Comparison of ENCODE assay signal across 17 cellular contexts in the genomic region with DNA sequence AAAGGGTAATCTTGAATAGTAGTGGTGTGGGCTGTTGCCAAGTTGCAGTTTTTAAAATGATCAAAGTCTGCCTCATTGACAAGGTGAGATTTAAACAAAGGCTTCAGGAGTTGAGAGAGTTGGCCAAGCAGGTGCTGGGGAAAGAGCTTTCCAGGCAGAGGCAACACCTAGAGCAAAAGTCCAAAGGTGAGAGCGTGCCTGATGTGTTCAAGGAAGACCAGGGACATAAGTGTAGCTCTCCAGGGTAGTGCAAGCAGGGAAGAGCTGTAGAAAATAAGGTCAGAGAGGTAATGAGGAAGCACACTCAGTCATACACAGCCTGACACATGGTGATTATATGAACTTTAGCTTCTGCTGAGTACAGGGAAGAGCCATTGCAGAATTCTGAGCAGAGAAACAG.
DNase-seq lines count a peak whose midpoint lies in the region; ATAC-seq and TF ChIP-seq lines count a peak whose summit lies in the region.
"Had no signal": no experiment of that assay in that cellular context is flagged by ENCODE, and none has a peak within 500 bp of the region (broad histone marks: within the 10 kb centered on the region; RNA-seq: fewer than 3 reads in every experiment).

No MANE protein-coding gene starts in this region.

- H3K27me3 ChIP-seq in Peyer's patch (no peaks in the 10 kb centered on the region), transverse colon (no peaks in the 10 kb centered on the region)
- H3K27me3 ChIP-seq: BLaER1 had no signal

- in situ Hi-C loops in transverse colon (cut with MboI; ENCODE audit: low pct_ligation_motif_present in 1 of 4, low pct_unique_long_range_greater_than_20kb in 1 of 4, low sequenced_read_pairs in 3 of 4), result no loop called here

- intact Hi-C loops in mucosa of descending colon (cut with DNase I, micrococcal nuclease), result loop anchor here in 1 of 2 donors (5.0 kb wide), 1 partner anchor 218 kb away; no protein-coding TSS in a partner anchor
- intact Hi-C loops in transverse colon (cut with DNase I; ENCODE audit: low total_unique reads), result no loop called here

- H3K4me3 ChIP-seq in Peyer's patch (peak overlapping the region in 1 of 4 donors; percentile 10), mucosa of descending colon (no peak overlapping the region), transverse colon (no peak overlapping the region)
- H3K4me3 ChIP-seq: BLaER1, HAP-1 had no signal

- peak; percentile 15 for DNase-seq in COLO668 (lab: John Stamatoyannopoulos, UW; ENCODE audit: unreplicated experiment)
- peak in 2 of 3 donors; percentile 64 to 89 for DNase-seq in Peyer's patch
- peak; percentile 50 to 91 (median 53) for DNase-seq in mucosa of descending colon
- peak; percentile 77 for DNase-seq in transverse colon
- no peak for DNase-seq in NCI-H1930 (lab: John Stamatoyannopoulos, UW)
- no peak for DNase-seq in NCI-H2029 treated with DMSO at 0.1 percent for 48 hours (lab: John Stamatoyannopoulos, UW)
- DNase-seq: 8988T; AML-193; Calu3; CD4-positive, CD25-positive, alpha-beta regulatory T cell; DMS 273 treated with DMSO at 0.1 percent for 48 hours; DMS79 treated with DMSO at 0.1 percent for 48 hours; EL had no signal

- ATAC-seq in mucosa of descending colon, result peak; percentile 99
- no peak for ATAC-seq in HG03095 (IDR thresholded peaks at IDR 0.05; ENCODE audit: unreplicated experiment)
- ATAC-seq: HepG2 had no signal

- no peak for TF ChIP-seq POLR2A in Peyer's patch (IDR thresholded peaks at IDR 0.05)
- no peak for TF ChIP-seq POLR2A in transverse colon (IDR thresholded peaks at IDR 0.05)

- H3K36me3 ChIP-seq in Peyer's patch (no peaks in the 10 kb centered on the region), mucosa of descending colon (ENCODE audit: low read depth) (no peaks in the 10 kb centered on the region), transverse colon (no peaks in the 10 kb centered on the region)
- H3K36me3 ChIP-seq: BLaER1, HAP-1 had no signal

- H3K4me1 ChIP-seq in Peyer's patch, result no peaks in the 10 kb centered on the region
- H3K4me1 ChIP-seq in mucosa of descending colon (ENCODE audit: low read depth), result no peaks in the 10 kb centered on the region
- H3K4me1 ChIP-seq in transverse colon, result peaks cover 0 to 22% (median 9%) of the 10 kb centered on the region in 4 donors
- H3K4me1 ChIP-seq: BLaER1, HAP-1 had no signal

- H3K27ac ChIP-seq in Peyer's patch (peak overlapping the region in 3 of 4 donors; percentile 32 to 65 (median 62)), transverse colon (peak overlapping the region; percentile 72 to 80 (median 77))
- H3K27ac ChIP-seq: BLaER1 had no signal

- no peak for TF ChIP-seq EP300 in transverse colon (IDR thresholded peaks at IDR 0.05; ENCODE audit: low read depth)

- TF ChIP-seq CTCF in Peyer's patch (IDR thresholded peaks at IDR 0.05) (no peak), mucosa of descending colon (IDR thresholded peaks at IDR 0.05) (no peak), transverse colon (IDR thresholded peaks at IDR 0.05) (no peak)

- H3K9me3 ChIP-seq in Peyer's patch (no peaks in the 10 kb centered on the region), mucosa of descending colon (no peaks in the 10 kb centered on the region), transverse colon (no peaks in the 10 kb centered on the region)
- H3K9me3 ChIP-seq: BLaER1, HAP-1 had no signal

- 22 to 24% methylated on average over 1 of the region's 1 CpG for WGBS in transverse colon (ENCODE audit: low coverage in 1 of 2), 2 donors

Comparison
In these comparisons a context has a peak if more than half of its experiments do, and no peak if none do; other contexts are left out.
1. DNase-seq: peak in COLO668 (single experiment), Peyer's patch (2 of 3), mucosa of descending colon (3 of 3) and transverse colon (single experiment); none in NCI-H1930 (0 of 2) and NCI-H2029 treated with DMSO at 0.1 percent for 48 hours (single experiment).